In the genomic region with DNA sequence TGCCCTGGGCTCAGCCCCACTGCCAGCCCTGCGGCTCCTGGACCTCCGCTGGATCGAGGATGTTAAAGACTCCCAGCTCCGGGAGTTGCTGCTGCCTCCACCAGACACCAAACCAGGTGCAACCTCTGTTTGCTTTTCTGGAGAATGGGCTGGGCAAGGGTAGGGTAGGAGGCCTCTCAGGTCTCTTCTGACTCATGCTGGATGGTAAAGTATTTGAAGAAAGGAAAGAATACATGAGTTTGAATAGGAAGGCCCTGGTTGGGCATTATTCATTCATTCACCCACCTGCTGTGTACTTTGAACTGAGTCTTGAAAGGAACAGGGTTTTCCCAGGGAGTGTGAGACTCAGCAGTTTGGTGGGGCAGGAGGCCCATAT, we compare ENCODE assay signal across 11 cellular contexts. TPM values are rescaled to one million over a fixed set of nuclear protein-coding genes. Genes with fewer than 3 reads are reported as not detected.
DNase-seq lines count a peak whose midpoint lies in the region; ATAC-seq and TF ChIP-seq lines count a peak whose summit lies in the region.
"Had no signal": no experiment of that assay in that cellular context is flagged by ENCODE, and none has a peak within 500 bp of the region (broad histone marks: within the 10 kb centered on the region; RNA-seq: fewer than 3 reads in every experiment).

No MANE protein-coding gene starts in this region.

- CTCF ChIA-PET in SK-N-SH (lab: Yijun Ruan, JAX): interaction anchor here (0.6 to 4.8 kb wide), 22 partner anchors 10 to 195 kb away, joined by 3 to 45 read pairs (median 4); partner anchors contain the start of genes CTF1, FBXL19, ORAI3 and PHKG2

- H3K9me2 ChIP-seq in SK-N-SH: no peaks in the 10 kb centered on the region

- POLR2A ChIA-PET in SK-N-SH (lab: Yijun Ruan, JAX): interaction anchor here (0.9 to 1.9 kb wide), 7 partner anchors 7 to 518 kb away, joined by 4 to 5 read pairs (median 4); partner anchors contain the start of genes FUS and SETD1A

- H3K36me3 ChIP-seq in SK-N-SH (replicated peaks in 1 of 2; ENCODE audit: control insufficient read depth in 1 of 2, insufficient read depth in 2 of 2, low read length in 1 of 2): peaks cover 27 to 32% of the 10 kb centered on the region in 2 experiments
- H3K36me3 ChIP-seq in NT2/D1 (ENCODE audit: insufficient read depth, insufficient read length, low read length): peaks cover 64% of the 10 kb centered on the region
- H3K36me3 ChIP-seq in colonic mucosa: no peaks in the 10 kb centered on the region
- no peaks in the 10 kb centered on the region for H3K36me3 ChIP-seq in neutrophil

- intact Hi-C loops in colonic mucosa (cut with DNase I): no loop called here

- no peak overlapping the region for H3K9ac ChIP-seq in SK-N-SH
- H3K9ac ChIP-seq in NT2/D1 (ENCODE audit: insufficient read length, low read depth): peak overlapping the region; percentile 27
- H3K9ac ChIP-seq in colonic mucosa (ENCODE audit: low read depth in 2 of 2, low read length in 2 of 2): peak overlapping the region in 1 of 2 donors; percentile 32

- TF ChIP-seq CTCF in SK-N-SH (IDR thresholded peaks at IDR 0.05): no peak
- TF ChIP-seq CTCF in colonic mucosa (IDR thresholded peaks at IDR 0.05): no peak
- TF ChIP-seq CTCF in neutrophil (IDR thresholded peaks at IDR 0.05): no peak

- H3K4me2 ChIP-seq in SK-N-SH: no peak overlapping the region

- TF ChIP-seq RAD21 in SK-N-SH (IDR thresholded peaks at IDR 0.05; ENCODE audit: low read length): no peak

- H4K20me1 ChIP-seq in SK-N-SH (ENCODE audit: insufficient read depth): 0 out of 2 replicates have a peak, but pooled peaks cover 4% of the 10 kb centered on the region

- no peak overlapping the region for H2AFZ ChIP-seq in SK-N-SH (ENCODE audit: low read depth)

- H3K79me2 ChIP-seq in SK-N-SH (ENCODE audit: insufficient read depth): peaks cover 19% of the 10 kb centered on the region; the same call in 1 of the 2 replicates

- H3K27me3 ChIP-seq in SK-N-SH (ENCODE audit: insufficient read depth): no peaks in the 10 kb centered on the region
- no peaks in the 10 kb centered on the region for H3K27me3 ChIP-seq in NT2/D1 (ENCODE audit: insufficient read depth, insufficient read length)
- no peaks in the 10 kb centered on the region for H3K27me3 ChIP-seq in colonic mucosa
- no peaks in the 10 kb centered on the region for H3K27me3 ChIP-seq in neutrophil

- H3K9me3 ChIP-seq in SK-N-SH (no peaks in the 10 kb centered on the region), NT2/D1 (ENCODE audit: insufficient read depth, low read length) (no peaks in the 10 kb centered on the region), colonic mucosa (no peaks in the 10 kb centered on the region), neutrophil (no peaks in the 10 kb centered on the region)

- no CpG with 5 or more reads among the region's 4 CpGs for WGBS in SK-N-SH (ENCODE audit: low lambda C conversion rate)

- H3K4me3 ChIP-seq in SK-N-SH (ENCODE audit: low read depth in 2 of 2, low read length in 1 of 2): no peak overlapping the region
- H3K4me3 ChIP-seq in NT2/D1 (ENCODE audit: insufficient read length, low read depth): no peak overlapping the region
- no peak overlapping the region for H3K4me3 ChIP-seq in colonic mucosa
- H3K4me3 ChIP-seq in neutrophil (ENCODE audit: low read depth in 1 of 2, low read length in 1 of 2): peak overlapping the region; percentile 18 to 46

- ATAC-seq in SK-N-SH treated with all-trans-retinoic acid at 6 μM for 48 hours (no peak), GM18870 (IDR thresholded peaks at IDR 0.05; ENCODE audit: unreplicated experiment) (no peak)

- no peak for DNase-seq in SK-N-SH
- DNase-seq in NT2/D1 (ENCODE audit: low read depth, low spot score): no peak
- DNase-seq in colonic mucosa: peak; percentile 32
- no peak for DNase-seq in midbrain (lab: John Stamatoyannopoulos, UW)
- DNase-seq in dermis blood vessel endothelial cell: no peak
- DNase-seq: NCI-H526 treated with DMSO at 0.1 percent for 48 hours had no signal

- TF ChIP-seq EP300 in SK-N-SH (IDR thresholded peaks at IDR 0.05; ENCODE audit: borderline replicate concordance in 1 of 2, low read depth in 1 of 2, low read length in 1 of 2): no peak

- H3F3A ChIP-seq in SK-N-SH (replicated peaks; ENCODE audit: insufficient read depth): peaks cover 18% of the 10 kb centered on the region

- H3K4me1 ChIP-seq in SK-N-SH (ENCODE audit: control insufficient read depth in 1 of 2, insufficient read depth in 2 of 2, low read depth in 1 of 2, low read length in 1 of 2) (peaks cover 0 to 7% of the 10 kb centered on the region in 2 experiments; a peak in 1 of 4 replicates), NT2/D1 (ENCODE audit: insufficient read depth, insufficient read length) (peaks cover 21% of the 10 kb centered on the region), colonic mucosa (peaks cover 10% of the 10 kb centered on the region), neutrophil (ENCODE audit: control insufficient read depth in 1 of 2, insufficient read depth in 1 of 2, low read depth in 1 of 2, low read length in 1 of 2) (peaks cover 44 to 49% of the 10 kb centered on the region in 2 experiments)

- H3K27ac ChIP-seq in SK-N-SH (ENCODE audit: low read depth in 2 of 2, low read length in 1 of 2) (no peak overlapping the region; a peak in 1 of 4 replicates), colonic mucosa (peak overlapping the region; percentile 55), neutrophil (peak overlapping the region; percentile 50)
- H3K27ac ChIP-seq: 22Rv1 had no signal

TF ChIP-seq in SK-N-SH treated with all-trans-retinoic acid at 6 μM for 48 hours, 23 proteins besides CTCF, POLR2A, EP300 and RAD21:
- TF ChIP-seq TCF4 (CRISPR knock-in tag; IDR thresholded peaks at IDR 0.05; ENCODE audit: borderline replicate concordance) (no peak), ZFP3 (CRISPR knock-in tag; IDR thresholded peaks at IDR 0.05) (peak; percentile 79), CSRNP3 (CRISPR knock-in tag; IDR thresholded peaks at IDR 0.05) (no peak)

TF ChIP-seq in SK-N-SH, 30 proteins besides CTCF, POLR2A, EP300 and RAD21:
- TF ChIP-seq RXRA (IDR thresholded peaks at IDR 0.05; ENCODE audit: borderline replicate concordance, low read depth): no peak
- TF ChIP-seq RFX5 (IDR thresholded peaks at IDR 0.05; ENCODE audit: low read length): no peak
- no peak for TF ChIP-seq GATA2 (CRISPR knock-in tag; IDR thresholded peaks at IDR 0.05)
- no peak for TF ChIP-seq TEAD4 (IDR thresholded peaks at IDR 0.05; ENCODE audit: borderline replicate concordance, insufficient read depth)
- TF ChIP-seq SMC3 (IDR thresholded peaks at IDR 0.05; ENCODE audit: low read depth, low read length): no peak
- no peak for TF ChIP-seq MEF2A (IDR thresholded peaks at IDR 0.05; ENCODE audit: borderline replicate concordance, low read depth)

RNA-seq across cellular contexts. Expression of gene ORAI3, which starts 6.5 kb away (rescaled TPM):
- 29.0 and 31.8 TPM in 2 replicates for polyA plus RNA-seq in SK-N-SH (2012; rRNA removed)
- 23.3 and 28.4 TPM in 2 replicates for polyA plus RNA-seq in SK-N-SH (2012; cell fraction: cytosol; rRNA removed)
- 32.0 and 34.8 TPM in 2 replicates for polyA plus RNA-seq in SK-N-SH (2012; cell fraction: nucleus; rRNA removed)
- total RNA-seq in colonic mucosa (10 to 100 TPM; 14.3 to 22.1 TPM), dermis blood vessel endothelial cell (40.2 and 42.4 TPM in 2 replicates)

RNA-seq across cellular contexts. Expression of gene SETD1A, which starts 15.1 kb away (rescaled TPM):
- polyA plus RNA-seq in SK-N-SH (2012; rRNA removed): 2.4 and 6.8 TPM in 2 replicates
- 4.2 and 6.8 TPM in 2 replicates for polyA plus RNA-seq in SK-N-SH (2012; cell fraction: cytosol; rRNA removed)
- 18.8 and 24.8 TPM in 2 replicates for polyA plus RNA-seq in SK-N-SH (2012; cell fraction: nucleus; rRNA removed)
- total RNA-seq in colonic mucosa: 10 to 100 TPM; 11.6 to 15.9 TPM
- 2.6 and 5.3 TPM in 2 replicates for total RNA-seq in dermis blood vessel endothelial cell

RNA-seq across cellular contexts. Expression of gene FBXL19, which starts 19.0 kb away (rescaled TPM):
- polyA plus RNA-seq in SK-N-SH (2012; rRNA removed): 18.3 and 20.6 TPM in 2 replicates
- 8.6 and 15.1 TPM in 2 replicates for polyA plus RNA-seq in SK-N-SH (2012; cell fraction: cytosol; rRNA removed)
- polyA plus RNA-seq in SK-N-SH (2012; cell fraction: nucleus; rRNA removed): 31.4 and 33.9 TPM in 2 replicates
- 10 to 100 TPM; 21.9 to 44.8 TPM for total RNA-seq in colonic mucosa
- 21.8 and 26.7 TPM in 2 replicates for total RNA-seq in dermis blood vessel endothelial cell

RNA-seq across cellular contexts. Expression of gene HSD3B7, which starts 42.6 kb away (rescaled TPM):
- 12.2 and 12.9 TPM in 2 replicates for polyA plus RNA-seq in SK-N-SH (2012; rRNA removed)
- polyA plus RNA-seq in SK-N-SH (2012; cell fraction: cytosol; rRNA removed): 5.6 and 9.0 TPM in 2 replicates
- polyA plus RNA-seq in SK-N-SH (2012; cell fraction: nucleus; rRNA removed): 19.5 and 19.7 TPM in 2 replicates
- total RNA-seq in colonic mucosa (10 to 100 TPM; 19.0 to 20.9 TPM), dermis blood vessel endothelial cell (21.0 and 26.4 TPM in 2 replicates)

RNA-seq across cellular contexts. Expression of gene CTF1, which starts 46.0 kb away (rescaled TPM):
- 35.9 and 45.7 TPM in 2 replicates for polyA plus RNA-seq in SK-N-SH (2012; rRNA removed)
- 25.7 and 32.1 TPM in 2 replicates for polyA plus RNA-seq in SK-N-SH (2012; cell fraction: cytosol; rRNA removed)
- 25.1 and 26.3 TPM in 2 replicates for polyA plus RNA-seq in SK-N-SH (2012; cell fraction: nucleus; rRNA removed)
- total RNA-seq in colonic mucosa (1 to 10 TPM in 1 of 2 donors, under 1 TPM in 1; 0.72 to 1.6 TPM), dermis blood vessel endothelial cell (0.17 and 0.70 TPM in 2 replicates)
- polyA plus RNA-seq: neural cell had no signal

Comparison
In these comparisons a context has a peak if more than half of its experiments do, and no peak if none do; other contexts are left out.
1. H3K27ac ChIP-seq: peak in colonic mucosa (single experiment) and neutrophil (single experiment); none in SK-N-SH (0 of 2).
2. H3K4me3 ChIP-seq: peak in neutrophil (2 of 2); none in SK-N-SH (0 of 2), NT2/D1 (single experiment) and colonic mucosa (single experiment).